14 cellular contexts compared by ENCODE assay signal in the genomic region with DNA sequence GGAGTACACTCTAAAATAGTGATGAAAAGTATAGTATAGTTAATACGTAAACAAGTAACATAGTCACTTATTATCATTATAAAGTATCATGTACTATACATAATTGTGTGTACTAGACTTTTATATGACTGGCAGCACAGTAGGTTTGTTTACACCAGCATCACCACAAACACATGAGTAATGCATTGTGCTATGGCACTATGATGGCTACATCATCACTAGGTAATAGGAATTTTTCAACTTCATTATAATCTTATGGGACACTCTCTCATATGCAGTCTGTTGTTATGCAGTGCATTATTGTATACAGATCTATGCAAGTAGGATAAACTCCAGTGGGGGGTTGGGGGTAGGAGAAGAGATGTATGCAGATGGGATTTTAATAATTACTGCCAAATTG. TPM values are rescaled to one million over a fixed set of nuclear protein-coding genes. Genes with fewer than 3 reads are reported as not detected.
DNase-seq lines count a peak whose midpoint lies in the region; ATAC-seq and TF ChIP-seq lines count a peak whose summit lies in the region.
"Had no signal": no experiment of that assay in that cellular context is flagged by ENCODE, and none has a peak within 500 bp of the region (broad histone marks: within the 10 kb centered on the region; RNA-seq: fewer than 3 reads in every experiment).

No MANE protein-coding gene starts in this region.

- no peaks in the 10 kb centered on the region for H3K9me3 ChIP-seq in PC-3 (ENCODE audit: low read length)
- H3K9me3 ChIP-seq: BLaER1 had no signal

- ATAC-seq in PC-3 (peak; percentile 59), foreskin keratinocyte (peak; percentile 64), HG02970 (IDR thresholded peaks at IDR 0.05; ENCODE audit: low FRiP score, unreplicated experiment) (no peak)
- ATAC-seq: HCT116, HepG2 had no signal

- TF ChIP-seq CTCF in PC-3 (conservative IDR thresholded peaks at IDR 0.05; ENCODE audit: low read depth, low read length): no peak
- TF ChIP-seq CTCF in foreskin keratinocyte (conservative IDR thresholded peaks at IDR 0.05): no peak

- H4K20me1 ChIP-seq in PC-3 (ENCODE audit: low read length): no peaks in the 10 kb centered on the region
- H4K20me1 ChIP-seq: BLaER1 had no signal

- no peak overlapping the region for H2AFZ ChIP-seq in PC-3 (ENCODE audit: low read length)

- no peak overlapping the region for H3K4me2 ChIP-seq in PC-3 (ENCODE audit: low read length)
- H3K4me2 ChIP-seq: BLaER1 had no signal

- H3K27me3 ChIP-seq in PC-3 (ENCODE audit: low read length) (no peaks in the 10 kb centered on the region), foreskin keratinocyte (no peaks in the 10 kb centered on the region)
- H3K27me3 ChIP-seq: BLaER1 had no signal

- no peaks in the 10 kb centered on the region for H3K79me2 ChIP-seq in PC-3 (ENCODE audit: low read length)

- H3K27ac ChIP-seq in PC-3 (ENCODE audit: low read length): no peak overlapping the region
- H3K27ac ChIP-seq in foreskin keratinocyte: no peak overlapping the region
- H3K27ac ChIP-seq: BLaER1 had no signal

- no peak overlapping the region for H3K4me3 ChIP-seq in PC-3 (ENCODE audit: low read length)
- H3K4me3 ChIP-seq: BLaER1 had no signal

- H3K9me2 ChIP-seq in PC-3 (replicated peaks; ENCODE audit: low read length): no peaks in the 10 kb centered on the region

- intact Hi-C loops in PC-3 (cut with micrococcal nuclease): no loop called here

- CTCF ChIA-PET in PC-3 (lab: Charles Lee): no interaction called here

- no TSS peak for BruUV-seq in PC-3 (replicated peaks; lab: Mats Ljungman, UMichigan)

- H3K4me1 ChIP-seq in PC-3 (ENCODE audit: insufficient read depth, low read length) (0 out of 2 replicates have a peak, but pooled peaks cover 9% of the 10 kb centered on the region), foreskin keratinocyte (peaks cover 5% of the 10 kb centered on the region)
- H3K4me1 ChIP-seq: BLaER1 had no signal

- H3F3A ChIP-seq in PC-3 (ENCODE audit: low read length, unreplicated experiment): no peaks in the 10 kb centered on the region

- POLR2A ChIA-PET in PC-3 (lab: Charles Lee; ENCODE audit: unreplicated experiment): no interaction called here

- no peak overlapping the region for H3K9ac ChIP-seq in PC-3 (ENCODE audit: low read length)
- H3K9ac ChIP-seq: BLaER1 had no signal

- DNase-seq in ELR (ENCODE audit: low read depth): peak; percentile 71
- peak; percentile 47 for DNase-seq in HCEC 1CT
- DNase-seq in PC-3: peak; percentile 20
- DNase-seq in foreskin keratinocyte: no peak
- no peak for DNase-seq in GM19238 (ENCODE audit: insufficient read length, low spot score)
- DNase-seq in DMS 273 treated with DMSO at 0.1 percent for 48 hours (lab: John Stamatoyannopoulos, UW): no peak
- DNase-seq: 8988T; CD4-positive, alpha-beta memory T cell; GDM1; KG1 had no signal

- no peaks in the 10 kb centered on the region for H3K36me3 ChIP-seq in PC-3 (ENCODE audit: low read depth, low read length)
- H3K36me3 ChIP-seq: BLaER1 had no signal

RNA-seq across cellular contexts. Expression of gene ELL2, which starts 52.7 kb away (rescaled TPM):
- total RNA-seq in PC-3 (2014; rRNA removed) (72.2 and 82.4 TPM in 2 replicates), foreskin keratinocyte (84.5 and 88.6 TPM in 2 replicates)
- polyA plus RNA-seq in foreskin keratinocyte: 22.1 and 27.2 TPM in 2 replicates

Comparison
In these comparisons a context has a peak if more than half of its experiments do, and no peak if none do; other contexts are left out.
1. DNase-seq: peak in ELR (single experiment), HCEC 1CT (single experiment) and PC-3 (single experiment); none in foreskin keratinocyte (0 of 2), GM19238 (single experiment) and DMS 273 treated with DMSO at 0.1 percent for 48 hours (single experiment).